ENCODE assay signal across 10 cellular contexts in genomic region chr6:34144581-34145160, GRCh38. TPM values are rescaled to one million over a fixed set of nuclear protein-coding genes. Genes with fewer than 3 reads are reported as not detected.
DNase-seq lines count a peak whose midpoint lies in the region; ATAC-seq and TF ChIP-seq lines count a peak whose summit lies in the region.
"Had no signal": no experiment of that assay in that cellular context is flagged by ENCODE, and none has a peak within 500 bp of the region (broad histone marks: within the 10 kb centered on the region; RNA-seq: fewer than 3 reads in every experiment).

No MANE protein-coding gene starts in this region.

- no peak overlapping the region for H3K27ac ChIP-seq in heart right ventricle
- no peak overlapping the region for H3K27ac ChIP-seq in right atrium auricular region
- no peak overlapping the region for H3K27ac ChIP-seq in aorta (ENCODE audit: low read depth in 1 of 2, low read length in 2 of 2)

- H3K9me3 ChIP-seq in heart right ventricle (no peaks in the 10 kb centered on the region), right atrium auricular region (no peaks in the 10 kb centered on the region), aorta (ENCODE audit: control insufficient read depth, low read length) (no peaks in the 10 kb centered on the region), HAP-1 (no peaks in the 10 kb centered on the region)

- peaks cover 28 to 94% (median 79%) of the 10 kb centered on the region in 7 donors for H3K27me3 ChIP-seq in heart right ventricle
- peaks cover 21 to 37% of the 10 kb centered on the region in 2 donors for H3K27me3 ChIP-seq in right atrium auricular region
- no peaks in the 10 kb centered on the region for H3K27me3 ChIP-seq in aorta (ENCODE audit: control insufficient read depth in 1 of 2, insufficient read depth in 2 of 2, low read length in 1 of 2)
- H3K27me3 ChIP-seq in HAP-1 (ENCODE audit: low read depth), result peaks cover 35% of the 10 kb centered on the region

- ATAC-seq in heart right ventricle, result no peak
- ATAC-seq in naive B cell (ENCODE audit: low read depth in 2 of 2), result peak in 1 of 2 donors; percentile 4
- ATAC-seq in aorta (ENCODE audit: low FRiP score), result no peak

- CTCF ChIA-PET in MCF 10A (lab: Yijun Ruan, JAX), result interaction anchor here (0.6 to 1.0 kb wide), 3 partner anchors 10 to 436 kb away, joined by 3 read pairs; no protein-coding TSS in a partner anchor

- H3K4me1 Mint-ChIP-seq in MCF 10A (ENCODE audit: insufficient read depth, unreplicated experiment), result no peaks in the 10 kb centered on the region
- peaks cover 23 to 36% (median 34%) of the 10 kb centered on the region in 3 donors for H3K4me1 Mint-ChIP-seq in naive B cell

- in situ Hi-C loops in HAP-1 (cut with MboI; ENCODE audit: low sequenced_read_pairs), result no loop called here

- no peak for TF ChIP-seq CTCF in heart right ventricle (IDR thresholded peaks at IDR 0.05)
- no peak for TF ChIP-seq CTCF in right atrium auricular region (IDR thresholded peaks at IDR 0.05)
- TF ChIP-seq CTCF in MCF 10A (IDR thresholded peaks at IDR 0.05; ENCODE audit: unreplicated experiment), result no peak

- H3K4me3 Mint-ChIP-seq in MCF 10A (ENCODE audit: unreplicated experiment), result peak overlapping the region; percentile 53
- peak overlapping the region in 7 of 8 donors; percentile 56 to 79 (median 72) for H3K4me3 Mint-ChIP-seq in naive B cell

- H3K4me3 ChIP-seq in heart right ventricle (peak overlapping the region in 9 of 10 donors; percentile 8 to 52 (median 42)), right atrium auricular region (peak overlapping the region in 1 of 2 donors; percentile 40), aorta (ENCODE audit: low read length in 2 of 2) (peak overlapping the region; percentile 3 to 38), HAP-1 (no peak overlapping the region)
- H3K4me3 ChIP-seq: K562 had no signal

- H3K9me3 Mint-ChIP-seq in MCF 10A (ENCODE audit: unreplicated experiment) (no peaks in the 10 kb centered on the region), naive B cell (no peaks in the 10 kb centered on the region)

- no peak for DNase-seq in heart right ventricle
- no peak for DNase-seq in right atrium auricular region (ENCODE audit: low spot score)
- DNase-seq in MCF 10A (ENCODE audit: unreplicated experiment), result no peak
- no peak for DNase-seq in naive B cell
- DNase-seq in aorta, result peak; percentile 42 to 55
- DNase-seq in NOMO-1 treated with DMSO at 0.1 percent for 48 hours (lab: John Stamatoyannopoulos, UW; ENCODE audit: unreplicated experiment), result no peak
- no peak for DNase-seq in HAP-1 (ENCODE audit: low spot score in 2 of 2)
- DNase-seq in kidney glomerular epithelial cell (lab: John Stamatoyannopoulos, UW), result no peak
- DNase-seq: SHP77 treated with DMSO at 0.1 percent for 48 hours had no signal

- H3K36me3 ChIP-seq in heart right ventricle (no peaks in the 10 kb centered on the region), right atrium auricular region (no peaks in the 10 kb centered on the region), aorta (ENCODE audit: control insufficient read depth in 1 of 2, insufficient read depth in 2 of 2, low read length in 1 of 2) (no peaks in the 10 kb centered on the region), HAP-1 (replicated peaks) (no peaks in the 10 kb centered on the region)

- intact Hi-C loops in heart right ventricle (cut with DNase I), result loop anchor here in 2 of 10 donors (10.0 kb wide), 2 partner anchors 290 to 560 kb away; partner anchors contain the start of gene BAK1 (in 1 of the 2)
- intact Hi-C loops in MCF 10A (cut with micrococcal nuclease), result no loop called here
- intact Hi-C loops in aorta (cut with DNase I), result no loop called here

- H3K4me1 ChIP-seq in heart right ventricle (peaks cover 9 to 36% (median 24%) of the 10 kb centered on the region in 9 donors), right atrium auricular region (peaks cover 0 to 33% of the 10 kb centered on the region in 2 donors), aorta (ENCODE audit: control insufficient read depth in 1 of 2, insufficient read depth in 2 of 2, low read length in 2 of 2) (no peaks in the 10 kb centered on the region), HAP-1 (no peaks in the 10 kb centered on the region; the same call in 1 of the 2 replicates)

- 0 to 2% methylated on average over 50 to 58 of the region's 58 CpGs for WGBS in heart right ventricle, 2 donors
- WGBS in aorta, 2 donors, result 1% methylated on average over 51 to 58 of the region's 58 CpGs

- H3K27me3 Mint-ChIP-seq in MCF 10A (ENCODE audit: insufficient read depth, unreplicated experiment) (peaks cover 46% of the 10 kb centered on the region), naive B cell (peaks cover 35 to 84% (median 59%) of the 10 kb centered on the region in 3 donors)

- H3K36me3 Mint-ChIP-seq in MCF 10A (ENCODE audit: insufficient read depth, unreplicated experiment), result peaks cover 5% of the 10 kb centered on the region
- H3K36me3 Mint-ChIP-seq in naive B cell, result peaks cover 0 to 7% of the 10 kb centered on the region in 2 donors

- H3K27ac Mint-ChIP-seq in MCF 10A (ENCODE audit: low read depth, unreplicated experiment), result no peak overlapping the region
- no peak overlapping the region for H3K27ac Mint-ChIP-seq in naive B cell

- POLR2A ChIA-PET in MCF 10A (lab: Yijun Ruan, JAX), result no interaction called here

- BruUV-seq in MCF 10A (replicated peaks; lab: Mats Ljungman, UMichigan), result no TSS peak

RNA-seq across cellular contexts. Expression of gene GRM4, which starts 1.2 kb away (rescaled TPM):
- total RNA-seq in heart right ventricle, result not detected
- polyA plus RNA-seq in heart right ventricle, result not detected
- not detected for total RNA-seq in right atrium auricular region
- not detected in 2 replicates for total RNA-seq in MCF 10A (2022)
- polyA plus RNA-seq in naive B cell (ENCODE audit: low read depth in 6 of 6), result not detected
- total RNA-seq in aorta, result not detected
- polyA plus RNA-seq in aorta, result not detected
- polyA plus RNA-seq: K562 had no signal

Comparison
In these comparisons a context has a peak if more than half of its experiments do, and no peak if none do; other contexts are left out.
1. DNase-seq: peak in aorta (2 of 2); none in heart right ventricle (0 of 2), right atrium auricular region (single experiment), MCF 10A (single experiment), naive B cell (single experiment), NOMO-1 treated with DMSO at 0.1 percent for 48 hours (single experiment), HAP-1 (0 of 2) and kidney glomerular epithelial cell (single experiment).